In the genomic region with DNA sequence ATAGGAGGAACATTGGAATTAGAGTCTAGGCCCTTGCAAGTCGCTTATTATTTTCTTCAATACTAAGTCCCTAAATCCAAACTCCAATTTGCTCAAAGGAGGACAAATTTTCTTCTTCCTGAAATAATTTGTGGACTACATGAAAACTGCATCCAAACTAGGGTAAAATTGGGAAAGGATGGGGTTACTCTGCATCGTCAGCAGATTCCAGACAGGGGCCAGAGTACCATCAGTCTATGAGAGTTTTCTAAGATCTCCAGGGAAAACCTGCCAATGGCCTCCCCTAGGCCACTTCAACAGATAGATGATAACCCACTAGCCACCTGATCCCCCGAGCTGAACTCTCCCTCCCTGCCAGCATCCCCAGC, we compare ENCODE assay signal across 8 cellular contexts. TPM values are rescaled to one million over a fixed set of nuclear protein-coding genes. Genes with fewer than 3 reads are reported as not detected.
A peak's percentile ranks its signal among the peaks of the same experiment; 100 is the strongest.
DNase-seq lines count a peak whose midpoint lies in the region; ATAC-seq, FAIRE-seq and TF ChIP-seq lines count a peak whose summit lies in the region.

No MANE protein-coding gene starts in this region.

- no peak for TF ChIP-seq POLR2A in esophagus muscularis mucosa (IDR thresholded peaks at IDR 0.05; ENCODE audit: low read depth)

- no peak for DNase-seq in Caco-2
- DNase-seq in NT2/D1 (ENCODE audit: low read depth, low spot score) = no peak
- DNase-seq in esophagus muscularis mucosa (ENCODE audit: extremely low spot score) = no peak
- DNase-seq in pancreas = no peak
- DNase-seq in stimulated activated naive CD4-positive, alpha-beta T cell (lab: John Stamatoyannopoulos, UW) = no peak
- no peak for DNase-seq in KBM-7

- H3K4me3 Mint-ChIP-seq in Caco-2 (ENCODE audit: unreplicated experiment) = peak overlapping the region; percentile 78

- H3K9ac ChIP-seq in NT2/D1 (ENCODE audit: insufficient read length, low read depth) = peak overlapping the region; percentile 57

- in situ Hi-C loops in KBM-7 (cut with MboI; ENCODE audit: low pct_unique_long_range_greater_than_20kb, low sequenced_read_pairs) = no loop called here

- H3K9me3 Mint-ChIP-seq in Caco-2 (ENCODE audit: unreplicated experiment) = no peaks in the 10 kb centered on the region

- 90% methylated on average over 3 of the region's 3 CpGs for WGBS in esophagus muscularis mucosa
- WGBS in pancreas, 2 donors = 35 to 38% methylated on average over 3 of the region's 3 CpGs

- no peaks in the 10 kb centered on the region for H3K4me1 Mint-ChIP-seq in Caco-2 (ENCODE audit: low read depth, unreplicated experiment)

- TF ChIP-seq EP300 in esophagus muscularis mucosa (IDR thresholded peaks at IDR 0.05) = no peak

- TF ChIP-seq CTCF in Caco-2 (IDR thresholded peaks at IDR 0.05; ENCODE audit: insufficient read depth in 1 of 2, low read depth in 1 of 2, low read length in 1 of 2, severe bottlenecking in 1 of 2, unreplicated experiment in 1 of 2) (no peak), esophagus muscularis mucosa (IDR thresholded peaks at IDR 0.05) (no peak), pancreas (IDR thresholded peaks at IDR 0.05) (no peak)

- POLR2A ChIA-PET in Caco-2 (lab: Charles Lee) = no interaction called here

- ATAC-seq in pancreas (no peak), HG03439 (IDR thresholded peaks at IDR 0.05; ENCODE audit: unreplicated experiment) (no peak), GM19035 (IDR thresholded peaks at IDR 0.05; ENCODE audit: unreplicated experiment) (no peak)

- no peaks in the 10 kb centered on the region for H3K36me3 Mint-ChIP-seq in Caco-2 (ENCODE audit: insufficient read depth, unreplicated experiment)

- CTCF ChIA-PET in Caco-2 (lab: Charles Lee) = interaction anchor here (1.1 to 1.2 kb wide), 3 partner anchors 14 to 33 kb away, joined by 3 to 11 read pairs (median 6); no protein-coding TSS in a partner anchor

- no peaks in the 10 kb centered on the region for H3K9me3 ChIP-seq in Caco-2
- H3K9me3 ChIP-seq in NT2/D1 (ENCODE audit: insufficient read depth, low read length) = no peaks in the 10 kb centered on the region
- no peaks in the 10 kb centered on the region for H3K9me3 ChIP-seq in esophagus muscularis mucosa
- H3K9me3 ChIP-seq in pancreas = no peaks in the 10 kb centered on the region

- no peaks in the 10 kb centered on the region for H3K36me3 ChIP-seq in Caco-2 (ENCODE audit: control insufficient read depth, insufficient read depth, low read length)
- H3K36me3 ChIP-seq in NT2/D1 (ENCODE audit: insufficient read depth, insufficient read length, low read length) = no peaks in the 10 kb centered on the region
- peaks cover 0 to 6% (median 0%) of the 10 kb centered on the region in 4 donors for H3K36me3 ChIP-seq in esophagus muscularis mucosa
- H3K36me3 ChIP-seq in pancreas = no peaks in the 10 kb centered on the region

- H3K27ac Mint-ChIP-seq in Caco-2 (ENCODE audit: unreplicated experiment) = no peak overlapping the region

- FAIRE-seq in pancreas (lab: Jason Lieb, UNC) = no peak

- BruUV-seq in Caco-2 (replicated peaks; lab: Mats Ljungman, UMichigan) = no TSS peak

- intact Hi-C loops in Caco-2 (cut with micrococcal nuclease; ENCODE audit: unreplicated experiment) (loop anchor here (1.0 kb wide), 1 partner anchor 33 kb away; no protein-coding TSS in a partner anchor), esophagus muscularis mucosa (cut with DNase I) (no loop called here), pancreas (cut with DNase I) (no loop called here)

- H3K4me3 ChIP-seq in Caco-2 (ENCODE audit: low read depth, low read length) = peak overlapping the region; percentile 68
- peak overlapping the region; percentile 34 for H3K4me3 ChIP-seq in NT2/D1 (ENCODE audit: insufficient read length, low read depth)
- peak overlapping the region; percentile 51 to 66 (median 51) for H3K4me3 ChIP-seq in esophagus muscularis mucosa
- H3K4me3 ChIP-seq in pancreas = peak overlapping the region; percentile 75 to 90 (median 81)

- no peaks in the 10 kb centered on the region for H3K27me3 Mint-ChIP-seq in Caco-2 (ENCODE audit: insufficient read depth, unreplicated experiment)

- H3K4me1 ChIP-seq in Caco-2 (peaks cover 6% of the 10 kb centered on the region; the same call in 1 of the 2 replicates), NT2/D1 (ENCODE audit: insufficient read depth, insufficient read length) (peaks cover 17% of the 10 kb centered on the region), esophagus muscularis mucosa (peaks cover 0 to 15% (median 12%) of the 10 kb centered on the region in 4 donors), pancreas (peaks cover 0 to 15% (median 5%) of the 10 kb centered on the region in 3 donors)

- no peaks in the 10 kb centered on the region for H3K27me3 ChIP-seq in Caco-2 (replicated peaks; ENCODE audit: control insufficient read depth, insufficient read depth, low read length)
- peaks cover 93% of the 10 kb centered on the region for H3K27me3 ChIP-seq in NT2/D1 (ENCODE audit: insufficient read depth, insufficient read length)
- peaks cover 0 to 65% (median 17%) of the 10 kb centered on the region in 4 donors for H3K27me3 ChIP-seq in esophagus muscularis mucosa
- no peaks in the 10 kb centered on the region for H3K27me3 ChIP-seq in pancreas

- H3K27ac ChIP-seq in esophagus muscularis mucosa (replicated peaks in 1 of 4) = peak overlapping the region; percentile 47 to 71 (median 65)
- peak overlapping the region; percentile 51 to 89 (median 78) for H3K27ac ChIP-seq in pancreas

RNA-seq across cellular contexts. Expression of a gene that starts 0.5 kb away (rescaled TPM):
- total RNA-seq in Caco-2 (2022) (3.0 and 3.4 TPM in 2 replicates), esophagus muscularis mucosa (1 to 10 TPM; 5.6 to 8.8 (median 8.4) TPM), pancreas (10 to 100 TPM; 22.9 to 34.6 (median 32.3) TPM)
- polyA plus RNA-seq in pancreas = 10 to 100 TPM; 12.0 to 19.3 TPM

RNA-seq across cellular contexts. Expression of a gene that starts 33.0 kb away (rescaled TPM):
- total RNA-seq in Caco-2 (2022) (not detected in 2 replicates), esophagus muscularis mucosa (under 1 TPM in 1 of 4 donors, not detected in 3; 0.26 TPM), pancreas (1 to 10 TPM in 4 of 6 donors, under 1 TPM in 2; 0.56 to 4.5 (median 2.3) TPM)
- under 1 TPM; 0.07 to 0.34 TPM for polyA plus RNA-seq in pancreas

RNA-seq across cellular contexts. Expression of a gene that starts 52.3 kb away (rescaled TPM):
- total RNA-seq in Caco-2 (2022) = 0.07 and 0.14 TPM in 2 replicates
- total RNA-seq in esophagus muscularis mucosa = under 1 TPM in 2 of 4 donors, not detected in 2; 0.13 to 0.33 TPM
- total RNA-seq in pancreas = 1 to 10 TPM in 4 of 6 donors, under 1 TPM in 2; 0.15 to 7.8 (median 1.9) TPM
- under 1 TPM; 0.61 to 0.76 TPM for polyA plus RNA-seq in pancreas
